12 cellular contexts compared by ENCODE assay signal in the genomic region with DNA sequence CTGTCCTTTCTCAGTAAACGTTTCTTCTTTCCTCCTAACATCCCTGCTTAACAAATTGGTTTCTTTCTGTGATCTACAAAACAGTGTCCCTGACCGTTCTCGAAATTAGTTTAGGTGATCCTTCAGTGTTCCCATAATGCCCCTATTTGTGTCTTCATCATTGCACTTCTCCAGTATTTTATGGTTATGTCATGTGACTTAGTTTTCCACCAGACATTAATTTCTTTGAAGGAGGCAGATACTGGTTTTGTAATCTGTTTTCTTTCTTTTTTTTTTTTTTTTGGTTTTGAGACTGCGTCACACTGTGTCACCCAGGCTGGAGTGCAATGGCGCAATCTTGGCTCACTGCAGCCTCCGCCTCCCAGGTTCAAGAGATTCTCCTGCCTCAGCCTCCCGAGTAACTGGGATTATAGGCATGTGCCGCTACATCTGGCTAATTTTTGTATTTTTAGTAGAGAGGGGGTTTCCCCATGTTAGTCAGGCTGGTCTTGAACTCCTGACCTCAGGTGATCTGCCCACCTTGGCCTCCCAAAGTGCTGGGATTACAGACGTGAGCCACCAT. TPM values are rescaled to one million over a fixed set of nuclear protein-coding genes. Genes with fewer than 3 reads are reported as not detected.
DNase-seq lines count a peak whose midpoint lies in the region; ATAC-seq, FAIRE-seq and TF ChIP-seq lines count a peak whose summit lies in the region.
"Not testable (repeated sequence)": the region's sequence is repeated elsewhere in the genome, so short reads cannot be mapped to it uniquely, and the experiment has no call there.
"Had no signal": no experiment of that assay in that cellular context is flagged by ENCODE, and none has a peak within 500 bp of the region (broad histone marks: within the 10 kb centered on the region; RNA-seq: fewer than 3 reads in every experiment).

No MANE protein-coding gene starts in this region.

- not testable (repeated sequence) for DNase-seq in Caco-2; activated CD8-positive, alpha-beta T cell treated with anti-CD3 and anti-CD28 coated beads for 36 hours; activated naive CD4-positive, alpha-beta T cell treated with anti-CD3 and anti-CD28 coated beads for 36 hours; GM12878 (ENCODE audit: low read depth, low spot score); naive B cell
- peak; percentile 61 for DNase-seq in MV-4-11 (lab: John Stamatoyannopoulos, UW)

- TF ChIP-seq RAD21 in GM12878 (IDR thresholded peaks at IDR 0.05; ENCODE audit: insufficient read depth, low read depth, low read length), result not testable (repeated sequence)

- CTCF ChIA-PET in Caco-2 (lab: Charles Lee); activated CD8-positive, alpha-beta T cell treated with anti-CD3 and anti-CD28 coated beads for 36 hours (lab: Charles Lee); activated naive CD4-positive, alpha-beta T cell treated with anti-CD3 and anti-CD28 coated beads for 36 hours (lab: Charles Lee): not testable (repeated sequence)
- CTCF ChIA-PET in GM12878 (lab: Yijun Ruan, JAX), result interaction anchor here (2.8 kb wide), 1 partner anchor 8 kb away, joined by 16 read pairs; a partner anchor contains a TSS

- H3K36me3 ChIP-seq in Caco-2 (ENCODE audit: control insufficient read depth, insufficient read depth, low read length), result not testable (repeated sequence)
- peaks cover 0 to 13% of the 10 kb centered on the region in 2 experiments; a peak in 2 of 4 replicates for H3K36me3 ChIP-seq in GM12878 (ENCODE audit: control insufficient read depth in 2 of 2, insufficient read depth in 2 of 2, low read length in 1 of 2)

- H3K4me2 ChIP-seq in GM12878 (ENCODE audit: control insufficient read depth, insufficient read depth), result 0 out of 2 replicates have a peak overlapping the region, but pooled peaks have one; percentile 7

- not testable (repeated sequence) for H3K9ac ChIP-seq in GM12878 (ENCODE audit: control insufficient read depth, insufficient read depth, low read length)

- peaks cover 47% of the 10 kb centered on the region for H3K36me3 Mint-ChIP-seq in Caco-2 (ENCODE audit: insufficient read depth, unreplicated experiment)
- peaks cover 45% of the 10 kb centered on the region for H3K36me3 Mint-ChIP-seq in T-helper 1 cell treated with Interleukin-12 subunit alpha and Interleukin-12 subunit beta and Interleukin-4 antibody, amounts not matched to agents 30 μg/mL and 1 μg/mL, for 36 hours (ENCODE audit: low read depth)
- H3K36me3 Mint-ChIP-seq in activated CD8-positive, alpha-beta T cell treated with anti-CD3 and anti-CD28 coated beads for 36 hours (ENCODE audit: low read depth), result peaks cover 61% of the 10 kb centered on the region
- H3K36me3 Mint-ChIP-seq in activated naive CD4-positive, alpha-beta T cell treated with anti-CD3 and anti-CD28 coated beads for 36 hours (ENCODE audit: low read depth), result peaks cover 53% of the 10 kb centered on the region
- peaks cover 22 to 24% of the 10 kb centered on the region in 2 donors for H3K36me3 Mint-ChIP-seq in naive B cell
- peaks cover 78% of the 10 kb centered on the region for H3K36me3 Mint-ChIP-seq in stimulated activated naive CD8-positive, alpha-beta T cell treated with anti-CD3 and anti-CD28 coated beads, Interleukin-15, Interleukin-2, amounts not matched to agents 100 ng/mL and 50 ng/mL, for 24 hours (ENCODE audit: low read depth)

- in situ Hi-C loops in GM12878 (cut with MboI), result loop anchor here (10.0 kb wide), 1 partner anchor 745 kb away; a partner anchor contains a TSS

- not testable (repeated sequence) for H3K27ac ChIP-seq in GM12878 (ENCODE audit: control insufficient read depth, insufficient read depth)

- not testable (repeated sequence) for H2AFZ ChIP-seq in GM12878 (ENCODE audit: control insufficient read depth, low read depth, low read length)

- POLR2A ChIA-PET in Caco-2 (lab: Charles Lee); activated CD8-positive, alpha-beta T cell treated with anti-CD3 and anti-CD28 coated beads for 36 hours (lab: Charles Lee); GM12878 (lab: Charles Lee): not testable (repeated sequence)

- H3K4me1 Mint-ChIP-seq in Caco-2 (ENCODE audit: low read depth, unreplicated experiment), result peaks cover 14% of the 10 kb centered on the region
- peaks cover 65% of the 10 kb centered on the region for H3K4me1 Mint-ChIP-seq in T-helper 1 cell treated with Interleukin-12 subunit alpha and Interleukin-12 subunit beta and Interleukin-4 antibody, amounts not matched to agents 30 μg/mL and 1 μg/mL, for 36 hours (ENCODE audit: low read depth)
- H3K4me1 Mint-ChIP-seq in activated CD8-positive, alpha-beta T cell treated with anti-CD3 and anti-CD28 coated beads for 36 hours (ENCODE audit: low read depth), result peaks cover 74% of the 10 kb centered on the region
- H3K4me1 Mint-ChIP-seq in activated naive CD4-positive, alpha-beta T cell treated with anti-CD3 and anti-CD28 coated beads for 36 hours (ENCODE audit: low read depth), result peaks cover 76% of the 10 kb centered on the region
- H3K4me1 Mint-ChIP-seq in naive B cell, result peaks cover 42 to 71% (median 59%) of the 10 kb centered on the region in 3 donors
- H3K4me1 Mint-ChIP-seq in stimulated activated naive CD8-positive, alpha-beta T cell treated with anti-CD3 and anti-CD28 coated beads, Interleukin-15, Interleukin-2, amounts not matched to agents 100 ng/mL and 50 ng/mL, for 24 hours (ENCODE audit: low read depth), result peaks cover 85% of the 10 kb centered on the region

- H3K27ac Mint-ChIP-seq in Caco-2 (ENCODE audit: unreplicated experiment) (peak overlapping the region; percentile 62), naive B cell (peak overlapping the region in 5 of 6 donors; percentile 14 to 87 (median 37))
- peak overlapping the region; percentile 55 for H3K27ac Mint-ChIP-seq in T-helper 1 cell treated with Interleukin-12 subunit alpha and Interleukin-12 subunit beta and Interleukin-4 antibody, amounts not matched to agents 30 μg/mL and 1 μg/mL, for 36 hours
- peak overlapping the region; percentile 19 for H3K27ac Mint-ChIP-seq in activated CD8-positive, alpha-beta T cell treated with anti-CD3 and anti-CD28 coated beads for 36 hours
- H3K27ac Mint-ChIP-seq in activated naive CD4-positive, alpha-beta T cell treated with anti-CD3 and anti-CD28 coated beads for 36 hours, result peak overlapping the region; percentile 5
- H3K27ac Mint-ChIP-seq in stimulated activated naive CD8-positive, alpha-beta T cell treated with anti-CD3 and anti-CD28 coated beads, Interleukin-15, Interleukin-2, amounts not matched to agents 100 ng/mL and 50 ng/mL, for 24 hours, result peak overlapping the region; percentile 5

- not testable (repeated sequence) for ATAC-seq in activated CD8-positive, alpha-beta T cell treated with anti-CD3 and anti-CD28 coated beads for 36 hours; GM12878; naive B cell (ENCODE audit: low read depth in 2 of 2)

- BruUV-seq in Caco-2 (replicated peaks; lab: Mats Ljungman, UMichigan); GM12878 (replicated peaks; lab: Mats Ljungman, UMichigan): not testable (repeated sequence)

- not testable (repeated sequence) for H3K4me1 ChIP-seq in Caco-2; GM12878 (ENCODE audit: control insufficient read depth, insufficient read depth, low read length)

- SMC1A ChIA-PET in GM12878 (lab: Charles Lee; ENCODE audit: uncharacterized antibody, unreplicated experiment), result not testable (repeated sequence)

- H3K4me3 ChIP-seq in Caco-2 (ENCODE audit: low read depth, low read length); GM12878: not testable (repeated sequence)

- H4K20me1 ChIP-seq in GM12878 (ENCODE audit: control insufficient read depth, insufficient read depth), result not testable (repeated sequence)

- H3K27me3 Mint-ChIP-seq in Caco-2 (ENCODE audit: insufficient read depth, unreplicated experiment); T-helper 1 cell treated with Interleukin-12 subunit alpha and Interleukin-12 subunit beta and Interleukin-4 antibody, amounts not matched to agents 30 μg/mL and 1 μg/mL, for 36 hours (ENCODE audit: low read depth); activated CD8-positive, alpha-beta T cell treated with anti-CD3 and anti-CD28 coated beads for 36 hours; activated naive CD4-positive, alpha-beta T cell treated with anti-CD3 and anti-CD28 coated beads for 36 hours (ENCODE audit: low read depth); naive B cell; stimulated activated naive CD8-positive, alpha-beta T cell treated with anti-CD3 and anti-CD28 coated beads, Interleukin-15, Interleukin-2, amounts not matched to agents 100 ng/mL and 50 ng/mL, for 24 hours: not testable (repeated sequence)

- H3K9me3 Mint-ChIP-seq in Caco-2 (ENCODE audit: unreplicated experiment); T-helper 1 cell treated with Interleukin-12 subunit alpha and Interleukin-12 subunit beta and Interleukin-4 antibody, amounts not matched to agents 30 μg/mL and 1 μg/mL, for 36 hours; activated CD8-positive, alpha-beta T cell treated with anti-CD3 and anti-CD28 coated beads for 36 hours; activated naive CD4-positive, alpha-beta T cell treated with anti-CD3 and anti-CD28 coated beads for 36 hours; naive B cell; stimulated activated naive CD8-positive, alpha-beta T cell treated with anti-CD3 and anti-CD28 coated beads, Interleukin-15, Interleukin-2, amounts not matched to agents 100 ng/mL and 50 ng/mL, for 24 hours: not testable (repeated sequence)

- not testable (repeated sequence) for TF ChIP-seq EP300 in GM12878 (IDR thresholded peaks at IDR 0.05; ENCODE audit: borderline replicate concordance in 1 of 2, control insufficient read depth in 1 of 2, low read depth in 2 of 2, low read length in 2 of 2)

- FAIRE-seq in GM12878 (lab: Jason Lieb, UNC), result not testable (repeated sequence)

- not testable (repeated sequence) for TF ChIP-seq POLR2A in GM12878 (IDR thresholded peaks at IDR 0.05; ENCODE audit: low read depth, low read length)

- H3K27me3 ChIP-seq in Caco-2 (replicated peaks; ENCODE audit: control insufficient read depth, insufficient read depth, low read length); GM12878 (replicated peaks in 1 of 2; ENCODE audit: control insufficient read depth in 2 of 2, insufficient read depth in 2 of 2, low read length in 1 of 2): not testable (repeated sequence)

- not testable (repeated sequence) for H3K4me3 Mint-ChIP-seq in Caco-2 (ENCODE audit: unreplicated experiment); T-helper 1 cell treated with Interleukin-12 subunit alpha and Interleukin-12 subunit beta and Interleukin-4 antibody, amounts not matched to agents 30 μg/mL and 1 μg/mL, for 36 hours; activated CD8-positive, alpha-beta T cell treated with anti-CD3 and anti-CD28 coated beads for 36 hours; activated naive CD4-positive, alpha-beta T cell treated with anti-CD3 and anti-CD28 coated beads for 36 hours; naive B cell; stimulated activated naive CD8-positive, alpha-beta T cell treated with anti-CD3 and anti-CD28 coated beads, Interleukin-15, Interleukin-2, amounts not matched to agents 100 ng/mL and 50 ng/mL, for 24 hours

- peaks cover 90% of the 10 kb centered on the region for H3K79me2 ChIP-seq in GM12878 (ENCODE audit: control insufficient read depth, insufficient read depth, low read length)

- WGBS in GM12878 (ENCODE audit: insufficient coverage, insufficient replicate concordance, low lambda C conversion rate, missing lambda C conversion rate), result 55% methylated on average over 8 of the region's 9 CpGs

- intact Hi-C loops in Caco-2 (cut with micrococcal nuclease; ENCODE audit: unreplicated experiment); activated CD8-positive, alpha-beta T cell treated with anti-CD3 and anti-CD28 coated beads for 36 hours (cut with micrococcal nuclease): not testable (repeated sequence)
- intact Hi-C loops in activated naive CD4-positive, alpha-beta T cell treated with anti-CD3 and anti-CD28 coated beads for 36 hours (cut with micrococcal nuclease), result loop anchor here (1.0 kb wide), 1 partner anchor 8 kb away; a partner anchor contains a TSS
- intact Hi-C loops in GM12878 (cut with micrococcal nuclease; ENCODE audit: unreplicated experiment), result loop anchor here (10.0 kb wide), 1 partner anchor 755 kb away; no protein-coding TSS in a partner anchor

- RAD21 ChIA-PET in GM12878 (lab: Charles Lee; ENCODE audit: unreplicated experiment), result not testable (repeated sequence)

- not testable (repeated sequence) for TF ChIP-seq CTCF in Caco-2 (IDR thresholded peaks at IDR 0.05; ENCODE audit: insufficient read depth in 1 of 2, low read depth in 1 of 2, low read length in 1 of 2, severe bottlenecking in 1 of 2, unreplicated experiment in 1 of 2); activated CD8-positive, alpha-beta T cell treated with anti-CD3 and anti-CD28 coated beads for 36 hours (IDR thresholded peaks at IDR 0.05); GM12878 (IDR thresholded peaks at IDR 0.05 in 2 of 3, conservative IDR thresholded peaks at IDR 0.05 in 1 of 3; ENCODE audit: control insufficient read depth in 2 of 3, extremely low read depth in 1 of 3, insufficient read depth in 1 of 3, low read depth in 3 of 3, low read length in 3 of 3)

- not testable (repeated sequence) for H3K9me3 ChIP-seq in Caco-2; GM12878 (replicated peaks; ENCODE audit: control insufficient read depth, insufficient read depth, low read length)

RNA-seq across cellular contexts. Expression of a gene that starts 49.2 kb away (rescaled TPM):
- total RNA-seq in Caco-2 (2022), result not detected in 2 replicates
- total RNA-seq in activated CD8-positive, alpha-beta T cell treated with anti-CD3 and anti-CD28 coated beads for 36 hours, result not detected
- not detected for total RNA-seq in activated naive CD4-positive, alpha-beta T cell treated with anti-CD3 and anti-CD28 coated beads for 36 hours
- total RNA-seq in GM12878 (2013; cell fraction: nucleolus; rRNA removed), result not detected in 2 replicates
- total RNA-seq in GM12878 (2014; rRNA removed), result not detected in 2 replicates
- not detected in 2 replicates for total RNA-seq in GM12878 (2014; rRNA removed; fragmentation: Illumina TruSeq; extraction: Trizol)
- not detected in 2 replicates for total RNA-seq in GM12878 (2021)
- not detected for polyA plus RNA-seq in GM12878 (2011; ENCODE audit: low read depth)
- polyA plus RNA-seq in GM12878 (2011; rRNA removed), result not detected in 2 replicates
- not detected in 2 replicates for polyA plus RNA-seq in GM12878 (2011; cell fraction: cytosol; rRNA removed)
- not detected in 2 replicates for polyA plus RNA-seq in GM12878 (2011; cell fraction: nucleus; rRNA removed)
- 1.4 TPM in 1 of 2 replicates, not detected in the other for polyA plus RNA-seq in GM12878 (2012)
- not detected in 2 replicates for polyA plus RNA-seq in GM12878 (2014; fragmentation: Illumina TruSeq; extraction: Trizol)
- polyA plus RNA-seq in GM12878 (2014; fragmentation: Nextera tagmentation; extraction: Ambion mirVana), result not detected
- polyA plus RNA-seq in GM12878 (2014; rRNA removed), result not detected in 2 replicates
- polyA plus RNA-seq in GM12878 (2016; fragmentation: Nextera tagmentation; extraction: Ambion mirVana), result under 1 TPM; 0.09 to 0.11 TPM
- polyA minus RNA-seq in GM12878 (2011; rRNA and poly(A)+ RNA removed), result not detected in 2 replicates
- not detected in 2 replicates for polyA minus RNA-seq in GM12878 (2011; cell fraction: cytosol; rRNA and poly(A)+ RNA removed)
- polyA minus RNA-seq in GM12878 (2011; cell fraction: nucleus; rRNA and poly(A)+ RNA removed), result not detected in 2 replicates
- not detected for polyA plus RNA-seq in naive B cell (ENCODE audit: low read depth in 6 of 6)
- total RNA-seq: H7, M059J, OCI-LY7, Right ventricle myocardium inferior had no signal

Comparison
In these comparisons a context has a peak if more than half of its experiments do, and no peak if none do; other contexts are left out.
1. H3K27ac Mint-ChIP-seq: peak in every context shown above with its lines; median percentile 62 in Caco-2; 55 in T-helper 1 cell treated with Interleukin-12 subunit alpha and Interleukin-12 subunit beta and Interleukin-4 antibody, amounts not matched to agents 30 μg/mL and 1 μg/mL, for 36 hours; 37 in naive B cell; 19 in activated CD8-positive, alpha-beta T cell treated with anti-CD3 and anti-CD28 coated beads for 36 hours; 5 in activated naive CD4-positive, alpha-beta T cell treated with anti-CD3 and anti-CD28 coated beads for 36 hours; 5 in stimulated activated naive CD8-positive, alpha-beta T cell treated with anti-CD3 and anti-CD28 coated beads, Interleukin-15, Interleukin-2, amounts not matched to agents 100 ng/mL and 50 ng/mL, for 24 hours.